Comparison of ENCODE assay signal across 17 cellular contexts in genomic region chr12:53388932-53389331, GRCh38. TPM values are rescaled to one million over a fixed set of nuclear protein-coding genes. Genes with fewer than 3 reads are reported as not detected.
DNase-seq lines count a peak whose midpoint lies in the region; ATAC-seq and TF ChIP-seq lines count a peak whose summit lies in the region.
"Had no signal": no experiment of that assay in that cellular context is flagged by ENCODE, and none has a peak within 500 bp of the region (broad histone marks: within the 10 kb centered on the region; RNA-seq: fewer than 3 reads in every experiment).

No MANE protein-coding gene starts in this region.

- POLR2A ChIA-PET in A673 (lab: Charles Lee; ENCODE audit: low non-redundant PET) = no interaction called here
- POLR2A ChIA-PET in HEK293 (lab: Yijun Ruan, JAX) = interaction anchor here (0.6 to 1.8 kb wide), 4 partner anchors 9 to 64 kb away, joined by 3 to 9 read pairs (median 4); partner anchors contain the start of gene SP1
- POLR2A ChIA-PET in Caco-2 (lab: Charles Lee) = no interaction called here

- BruUV-seq in A673 (replicated peaks; lab: Mats Ljungman, UMichigan) (no TSS peak), Caco-2 (replicated peaks; lab: Mats Ljungman, UMichigan) (no TSS peak)

- TF ChIP-seq CTCF in A673 (conservative IDR thresholded peaks at IDR 0.05; ENCODE audit: low read depth, low read length) = no peak
- no peak for TF ChIP-seq CTCF in HEK293 (tag by site-specific recombination; IDR thresholded peaks at IDR 0.05)
- TF ChIP-seq CTCF in breast epithelium (IDR thresholded peaks at IDR 0.05) = no peak
- no peak for TF ChIP-seq CTCF in nephron progenitor cell (IDR thresholded peaks at IDR 0.05)
- no peak for TF ChIP-seq CTCF in Caco-2 (IDR thresholded peaks at IDR 0.05; ENCODE audit: insufficient read depth in 1 of 2, low read depth in 1 of 2, low read length in 1 of 2, severe bottlenecking in 1 of 2, unreplicated experiment in 1 of 2)

- peaks cover 73% of the 10 kb centered on the region for H3K36me3 Mint-ChIP-seq in nephron progenitor cell (ENCODE audit: low read depth)
- H3K36me3 Mint-ChIP-seq in Caco-2 (ENCODE audit: insufficient read depth, unreplicated experiment) = peaks cover 81% of the 10 kb centered on the region

- H3K9me3 Mint-ChIP-seq in nephron progenitor cell (no peaks in the 10 kb centered on the region), Caco-2 (ENCODE audit: unreplicated experiment) (no peaks in the 10 kb centered on the region)
- H3K9me3 Mint-ChIP-seq: activated naive CD4-positive, alpha-beta T cell treated with anti-CD3 and anti-CD28 coated beads, Interleukin-2, amount 50 U/mL, for 72 hours; natural killer cell treated with Interleukin-12 subunit alpha and Interleukin-12 subunit beta and Interleukin-15 and Interleukin-18, amount 100 ng/mL, for 72 hours; stimulated activated naive CD8-positive, alpha-beta T cell treated with anti-CD3 and anti-CD28 coated beads, Interleukin-15, Interleukin-2, amounts not matched to agents 100 ng/mL and 50 ng/mL, for 24 hours had no signal

- no peak for TF ChIP-seq POLR2A in breast epithelium (IDR thresholded peaks at IDR 0.05)

- no peaks in the 10 kb centered on the region for H3K9me3 ChIP-seq in A673 (ENCODE audit: low read depth, low read length, poor library complexity, severe bottlenecking)
- no peaks in the 10 kb centered on the region for H3K9me3 ChIP-seq in HEK293 (ENCODE audit: control insufficient read depth, insufficient read depth, low read depth, low read length)
- H3K9me3 ChIP-seq in breast epithelium = no peaks in the 10 kb centered on the region
- H3K9me3 ChIP-seq in Caco-2 = no peaks in the 10 kb centered on the region
- H3K9me3 ChIP-seq: SJCRH30 had no signal

- H3K27me3 ChIP-seq in A673 (replicated peaks; ENCODE audit: insufficient read depth, low read depth, low read length, poor library complexity) (no peaks in the 10 kb centered on the region), breast epithelium (no peaks in the 10 kb centered on the region), Caco-2 (replicated peaks; ENCODE audit: control insufficient read depth, insufficient read depth, low read length) (no peaks in the 10 kb centered on the region)
- H3K27me3 ChIP-seq: SJCRH30 had no signal

- H3K27ac Mint-ChIP-seq in nephron progenitor cell (peak overlapping the region; percentile 67), Caco-2 (ENCODE audit: unreplicated experiment) (no peak overlapping the region)

- intact Hi-C loops in A673 (cut with micrococcal nuclease; ENCODE audit: unreplicated experiment) = no loop called here
- intact Hi-C loops in breast epithelium (cut with DNase I; ENCODE audit: low total_unique reads) = loop anchor here (10.0 kb wide), 1 partner anchor 1104 kb away; no protein-coding TSS in a partner anchor
- intact Hi-C loops in Caco-2 (cut with micrococcal nuclease; ENCODE audit: unreplicated experiment) = no loop called here

- H3K4me3 ChIP-seq in A673 (ENCODE audit: low read depth, low read length, poor library complexity, severe bottlenecking) (no peak overlapping the region), HEK293 (ENCODE audit: low read depth, low read length) (no peak overlapping the region), breast epithelium (peak overlapping the region in 2 of 3 donors; percentile 8 to 50), Caco-2 (ENCODE audit: low read depth, low read length) (no peak overlapping the region)
- H3K4me3 ChIP-seq: SJCRH30 had no signal

- DNase-seq in A673 (ENCODE audit: low spot score) (no peak), breast epithelium (ENCODE audit: low spot score in 2 of 2) (no peak), nephron progenitor cell (no peak), A172 (ENCODE audit: low spot score) (no peak), Caco-2 (no peak)
- DNase-seq: activated CD4-positive, alpha-beta T cell treated with anti-CD3 and anti-CD28 coated beads for 1 hour; COR-L47; HCEC 1CT; NCI-H446 treated with DMSO at 0.1 percent for 48 hours; SJCRH30; stimulated activated CD4-positive, alpha-beta T cell treated with anti-CD3 and anti-CD28 coated beads, Interleukin-1b, Interleukin-23, amount 100 ng/mL, for 48 hours had no signal

- ATAC-seq in GM19395 (IDR thresholded peaks at IDR 0.05; ENCODE audit: unreplicated experiment) (no peak), GM19467 (IDR thresholded peaks at IDR 0.05; ENCODE audit: unreplicated experiment) (no peak)
- ATAC-seq: activated naive CD4-positive, alpha-beta T cell treated with anti-CD3 and anti-CD28 coated beads, Interleukin-2, amount 50 U/mL, for 72 hours; natural killer cell treated with Interleukin-12 subunit alpha and Interleukin-12 subunit beta and Interleukin-15 and Interleukin-18, amount 100 ng/mL, for 72 hours had no signal

- H3K27ac ChIP-seq in A673 (ENCODE audit: low read depth, low read length, poor library complexity, severe bottlenecking) = peak overlapping the region; percentile 60
- H3K27ac ChIP-seq in HEK293 (ENCODE audit: extremely low read depth, low read depth, low read length) = 0 out of 2 replicates have a peak overlapping the region, but pooled peaks have one; percentile 34
- peak overlapping the region; percentile 74 to 81 for H3K27ac ChIP-seq in breast epithelium
- H3K27ac ChIP-seq: SJCRH30 had no signal

- peaks cover 43% of the 10 kb centered on the region for H3K4me1 Mint-ChIP-seq in nephron progenitor cell
- H3K4me1 Mint-ChIP-seq in Caco-2 (ENCODE audit: low read depth, unreplicated experiment) = peaks cover 13% of the 10 kb centered on the region

- H3K27me3 Mint-ChIP-seq in nephron progenitor cell (ENCODE audit: low read depth, poor library complexity) (no peaks in the 10 kb centered on the region), Caco-2 (ENCODE audit: insufficient read depth, unreplicated experiment) (no peaks in the 10 kb centered on the region)
- H3K27me3 Mint-ChIP-seq: natural killer cell treated with Interleukin-12 subunit alpha and Interleukin-12 subunit beta and Interleukin-15 and Interleukin-18, amount 100 ng/mL, for 72 hours; stimulated activated naive CD8-positive, alpha-beta T cell treated with anti-CD3 and anti-CD28 coated beads, Interleukin-15, Interleukin-2, amounts not matched to agents 100 ng/mL and 50 ng/mL, for 24 hours had no signal

- H3K36me3 ChIP-seq in A673 (ENCODE audit: insufficient read depth, low read length, poor library complexity, severe bottlenecking) = peaks cover 32% of the 10 kb centered on the region
- peaks cover 19 to 39% of the 10 kb centered on the region in 2 experiments for H3K36me3 ChIP-seq in HEK293 (ENCODE audit: control insufficient read depth in 2 of 2, insufficient read depth in 1 of 2, low read length in 2 of 2)
- no peaks in the 10 kb centered on the region for H3K36me3 ChIP-seq in breast epithelium
- no peaks in the 10 kb centered on the region for H3K36me3 ChIP-seq in Caco-2 (ENCODE audit: control insufficient read depth, insufficient read depth, low read length)

- no peak overlapping the region for H3K4me3 Mint-ChIP-seq in nephron progenitor cell
- no peak overlapping the region for H3K4me3 Mint-ChIP-seq in Caco-2 (ENCODE audit: unreplicated experiment)

- CTCF ChIA-PET in A673 (lab: Charles Lee) = interaction anchor here (0.7 kb wide), 1 partner anchor 94 kb away, joined by 6 read pairs; no protein-coding TSS in a partner anchor
- CTCF ChIA-PET in HEK293 (lab: Yijun Ruan, JAX) = interaction anchor here (0.7 to 2.1 kb wide), 7 partner anchors 8 to 1133 kb away, joined by 3 to 13 read pairs (median 7); no protein-coding TSS in a partner anchor
- CTCF ChIA-PET in Caco-2 (lab: Charles Lee) = interaction anchor here (1.2 kb wide), 1 partner anchor 33 kb away, joined by 4 read pairs; no protein-coding TSS in a partner anchor

- H3K4me1 ChIP-seq in A673 (ENCODE audit: insufficient read depth, low read length, poor library complexity, severe bottlenecking) = peaks cover 47% of the 10 kb centered on the region
- peaks cover 18% of the 10 kb centered on the region for H3K4me1 ChIP-seq in HEK293 (ENCODE audit: control insufficient read depth, insufficient read depth, low read length)
- H3K4me1 ChIP-seq in breast epithelium = peaks cover 2 to 35% of the 10 kb centered on the region in 2 donors
- H3K4me1 ChIP-seq in Caco-2 = no peaks in the 10 kb centered on the region

TF ChIP-seq in HEK293, 187 proteins besides CTCF, POLR2A, EP300 and RAD21:
- TF ChIP-seq ZFP37 (tag by site-specific recombination; IDR thresholded peaks at IDR 0.05) (no peak), ZNF221 (tag by site-specific recombination; IDR thresholded peaks at IDR 0.05; ENCODE audit: borderline replicate concordance) (no peak), BCL11B (tag by site-specific recombination; IDR thresholded peaks at IDR 0.05; ENCODE audit: low read depth) (no peak), ZNF677 (tag by site-specific recombination; IDR thresholded peaks at IDR 0.05) (no peak), BCL11A (tag by site-specific recombination; IDR thresholded peaks at IDR 0.05; ENCODE audit: low read depth) (no peak), ZNF664 (tag by site-specific recombination; IDR thresholded peaks at IDR 0.05) (peak; percentile 90), ZNF366 (tag by site-specific recombination; conservative IDR thresholded peaks at IDR 0.05) (no peak)

RNA-seq across cellular contexts. Expression of gene SP1, which starts 9.0 kb away (rescaled TPM):
- total RNA-seq in A673 (2021) = 78.4 and 80.9 TPM in 2 replicates
- total RNA-seq in breast epithelium = 100 to 1,000 TPM in 1 of 3 donors, 10 to 100 TPM in 2; 84.6 to 111 (median 91.4) TPM
- total RNA-seq in A172 (2014; rRNA removed; shearing (Covaris generic)) = 30.2 and 32.8 TPM in 2 replicates
- total RNA-seq in Caco-2 (2022) = 78.1 and 83.3 TPM in 2 replicates

RNA-seq across cellular contexts. Expression of gene AMHR2, which starts 34.7 kb away (rescaled TPM):
- total RNA-seq in A673 (2021) (not detected in 2 replicates), breast epithelium (under 1 TPM in 1 of 3 donors, not detected in 2; 0.15 TPM), Caco-2 (2022) (0.28 and 0.48 TPM in 2 replicates)
- 0.57 TPM in 1 of 2 replicates, not detected in the other for total RNA-seq in A172 (2014; rRNA removed; shearing (Covaris generic))
- total RNA-seq: natural killer cell treated with Interleukin-12 subunit alpha and Interleukin-12 subunit beta and Interleukin-15 and Interleukin-18, amount 100 ng/mL, for 72 hours had no signal

RNA-seq across cellular contexts. Expression of gene PRR13, which starts 52.6 kb away (rescaled TPM):
- total RNA-seq in A673 (2021) (155 and 180 TPM in 2 replicates), breast epithelium (10 to 100 TPM; 57.1 to 65.1 (median 61.0) TPM), Caco-2 (2022) (395 and 400 TPM in 2 replicates)
- total RNA-seq in A172 (2014; rRNA removed; shearing (Covaris generic)) = 75.2 and 180 TPM in 2 replicates

RNA-seq across cellular contexts. Expression of gene SP7, which starts 52.8 kb away (rescaled TPM):
- total RNA-seq in A673 (2021) (not detected in 2 replicates), breast epithelium (not detected), Caco-2 (2022) (not detected in 2 replicates)
- 0.05 TPM in 1 of 2 replicates, not detected in the other for total RNA-seq in A172 (2014; rRNA removed; shearing (Covaris generic))
- total RNA-seq: activated naive CD4-positive, alpha-beta T cell treated with anti-CD3 and anti-CD28 coated beads, Interleukin-2, amount 50 U/mL, for 72 hours; natural killer cell treated with Interleukin-12 subunit alpha and Interleukin-12 subunit beta and Interleukin-15 and Interleukin-18, amount 100 ng/mL, for 72 hours; SJCRH30 had no signal

Comparison
In these comparisons a context has a peak if more than half of its experiments do, and no peak if none do; other contexts are left out.
1. H3K4me3 ChIP-seq: peak in breast epithelium (2 of 3); none in A673 (single experiment), HEK293 (single experiment) and Caco-2 (single experiment).
2. Peak in every context shown above with its lines, with median percentiles within 50 percentile points of each other: H3K27ac ChIP-seq.